Comparison of ENCODE assay signal across 8 cellular contexts in the genomic region with DNA sequence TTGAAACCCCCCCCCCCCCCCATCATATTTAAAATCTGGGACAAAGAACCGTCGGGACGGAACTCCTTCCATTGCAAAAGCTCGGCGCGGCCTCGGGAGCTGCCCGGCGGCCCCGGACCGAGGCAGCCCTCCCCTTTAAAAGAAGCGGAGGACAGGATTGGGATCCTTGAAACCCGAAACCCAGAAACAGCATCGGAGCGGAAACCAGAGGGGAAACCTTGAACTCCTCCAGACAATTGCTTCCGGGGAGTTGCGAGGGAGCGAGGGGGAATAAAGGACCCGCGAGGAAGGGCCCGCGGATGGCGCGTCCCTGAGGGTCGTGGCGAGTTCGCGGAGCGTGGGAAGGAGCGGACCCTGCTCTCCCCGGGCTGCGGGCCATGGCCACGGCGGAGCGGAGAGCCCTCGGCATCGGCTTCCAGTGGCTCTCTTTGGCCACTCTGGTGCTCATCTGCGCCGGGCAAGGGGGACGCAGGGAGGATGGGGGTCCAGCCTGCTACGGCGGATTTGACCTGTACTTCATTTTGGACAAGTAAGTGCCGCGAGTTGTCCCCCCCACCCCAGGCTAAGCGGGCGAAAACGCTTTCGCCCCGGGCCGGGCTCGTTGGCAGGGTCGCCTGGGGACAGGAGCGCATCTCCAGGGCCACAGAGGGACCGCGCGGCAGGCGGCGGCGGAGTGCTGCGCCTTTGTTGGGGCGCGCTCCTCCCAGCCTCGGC.
DNase-seq lines count a peak whose midpoint lies in the region; ATAC-seq, FAIRE-seq and TF ChIP-seq lines count a peak whose summit lies in the region.

A gene (plus strand): TSS at position 57 of the 714 bp plus-strand sequence. CDS start 321 bp downstream, at position 378.

- H3K27ac Mint-ChIP-seq in dendritic cell treated with granulocyte-macrophage colony-stimulating factor and Interleukin-4, amounts not matched to agents 40 ng/mL and 50 ng/mL, for 4 days: peak within 1 kb of the TSS; percentile 35

- no peaks in the 10 kb centered on the region for H3K36me3 Mint-ChIP-seq in dendritic cell treated with granulocyte-macrophage colony-stimulating factor and Interleukin-4, amounts not matched to agents 40 ng/mL and 50 ng/mL, for 4 days (ENCODE audit: low read depth)

- peak within 1 kb of the TSS; percentile 37 for H3K27ac ChIP-seq in KOPT-K1 (ENCODE audit: low read depth, low read length, poor library complexity, severe bottlenecking)

- TF ChIP-seq CTCF in D721Med (IDR thresholded peaks at IDR 0.05; ENCODE audit: insufficient read depth, missing control alignments): no peak

- H3K36me3 ChIP-seq in KOPT-K1 (ENCODE audit: insufficient read depth, low read length): no peaks in the 10 kb centered on the region

- peak; percentile 82 for ATAC-seq in SK-N-SH treated with all-trans-retinoic acid at 6 μM for 48 hours
- peak; percentile 22 for ATAC-seq in stimulated activated naive CD8-positive, alpha-beta T cell treated with anti-CD3 and anti-CD28 coated beads, Interleukin-15, Interleukin-2, amounts not matched to agents 100 U/mL and 50 U/mL, for 24 hours
- no peak for ATAC-seq in GM19328 (IDR thresholded peaks at IDR 0.05; ENCODE audit: unreplicated experiment)
- no peak for ATAC-seq in GM21717 (IDR thresholded peaks at IDR 0.05; ENCODE audit: unreplicated experiment)

- FAIRE-seq in D721Med (lab: Jason Lieb, UNC): no peak

- H3K4me3 Mint-ChIP-seq in dendritic cell treated with granulocyte-macrophage colony-stimulating factor and Interleukin-4, amounts not matched to agents 40 ng/mL and 50 ng/mL, for 4 days: peak within 1 kb of the TSS; percentile 77

- H3K4me1 Mint-ChIP-seq in dendritic cell treated with granulocyte-macrophage colony-stimulating factor and Interleukin-4, amounts not matched to agents 40 ng/mL and 50 ng/mL, for 4 days (ENCODE audit: low read depth): peaks cover 27% of the 10 kb centered on the region

- DNase-seq in D721Med (ENCODE audit: insufficient read length, low spot score) (peak; percentile 34), left kidney (ENCODE audit: low read depth, low spot score) (peak; percentile 95)
- DNase-seq in stimulated activated naive CD8-positive, alpha-beta T cell treated with anti-CD3 and anti-CD28 coated beads, Interleukin-15, Interleukin-2, amounts not matched to agents 100 U/mL and 50 U/mL, for 24 hours: peak; percentile 27

- H3K9me3 Mint-ChIP-seq in dendritic cell treated with granulocyte-macrophage colony-stimulating factor and Interleukin-4, amounts not matched to agents 40 ng/mL and 50 ng/mL, for 4 days: no peaks in the 10 kb centered on the region

- peaks cover 64% of the 10 kb centered on the region for H3K27me3 Mint-ChIP-seq in dendritic cell treated with granulocyte-macrophage colony-stimulating factor and Interleukin-4, amounts not matched to agents 40 ng/mL and 50 ng/mL, for 4 days

- intact Hi-C loops in dendritic cell treated with granulocyte-macrophage colony-stimulating factor and Interleukin-4, amounts not matched to agents 40 ng/mL and 50 ng/mL, for 4 days (cut with micrococcal nuclease): loop anchor here (2.0 kb wide), 1 partner anchor 68 kb away; no protein-coding TSS in a partner anchor

- no peaks in the 10 kb centered on the region for H3K9me3 ChIP-seq in KOPT-K1 (ENCODE audit: insufficient read depth, low read length, poor library complexity, severe bottlenecking)

TF ChIP-seq in SK-N-SH treated with all-trans-retinoic acid at 6 μM for 48 hours, 23 proteins besides CTCF, POLR2A, EP300 and RAD21:
- no peak for TF ChIP-seq ISL1 (CRISPR knock-in tag; IDR thresholded peaks at IDR 0.05)
- 0 out of 2 replicates have a peak, but pooled peaks have one; percentile 43 for TF ChIP-seq GLIS3 (CRISPR knock-in tag; IDR thresholded peaks at IDR 0.05)
- TF ChIP-seq, protein P1, sequence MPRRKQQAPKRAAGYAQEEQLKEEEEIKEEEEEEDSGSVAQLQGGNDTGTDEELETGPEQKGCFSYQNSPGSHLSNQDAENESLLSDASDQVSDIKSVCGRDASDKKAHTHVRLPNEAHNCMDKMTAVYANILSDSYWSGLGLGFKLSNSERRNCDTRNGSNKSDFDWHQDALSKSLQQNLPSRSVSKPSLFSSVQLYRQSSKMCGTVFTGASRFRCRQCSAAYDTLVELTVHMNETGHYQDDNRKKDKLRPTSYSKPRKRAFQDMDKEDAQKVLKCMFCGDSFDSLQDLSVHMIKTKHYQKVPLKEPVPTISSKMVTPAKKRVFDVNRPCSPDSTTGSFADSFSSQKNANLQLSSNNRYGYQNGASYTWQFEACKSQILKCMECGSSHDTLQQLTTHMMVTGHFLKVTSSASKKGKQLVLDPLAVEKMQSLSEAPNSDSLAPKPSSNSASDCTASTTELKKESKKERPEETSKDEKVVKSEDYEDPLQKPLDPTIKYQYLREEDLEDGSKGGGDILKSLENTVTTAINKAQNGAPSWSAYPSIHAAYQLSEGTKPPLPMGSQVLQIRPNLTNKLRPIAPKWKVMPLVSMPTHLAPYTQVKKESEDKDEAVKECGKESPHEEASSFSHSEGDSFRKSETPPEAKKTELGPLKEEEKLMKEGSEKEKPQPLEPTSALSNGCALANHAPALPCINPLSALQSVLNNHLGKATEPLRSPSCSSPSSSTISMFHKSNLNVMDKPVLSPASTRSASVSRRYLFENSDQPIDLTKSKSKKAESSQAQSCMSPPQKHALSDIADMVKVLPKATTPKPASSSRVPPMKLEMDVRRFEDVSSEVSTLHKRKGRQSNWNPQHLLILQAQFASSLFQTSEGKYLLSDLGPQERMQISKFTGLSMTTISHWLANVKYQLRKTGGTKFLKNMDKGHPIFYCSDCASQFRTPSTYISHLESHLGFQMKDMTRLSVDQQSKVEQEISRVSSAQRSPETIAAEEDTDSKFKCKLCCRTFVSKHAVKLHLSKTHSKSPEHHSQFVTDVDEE (CRISPR knock-in tag; IDR thresholded peaks at IDR 0.05): peak; percentile 40; the same call in 1 of the 2 replicates
TF ChIP-seq in SK-N-SH treated with all-trans-retinoic acid at 6 μM for 48 hours: peak in this region for 2.

Comparison
In these comparisons a context has a peak if more than half of its experiments do, and no peak if none do; other contexts are left out.
1. DNase-seq: peak in every context shown above with its lines; median percentile 95 in left kidney; 34 in D721Med; 27 in stimulated activated naive CD8-positive, alpha-beta T cell treated with anti-CD3 and anti-CD28 coated beads, Interleukin-15, Interleukin-2, amounts not matched to agents 100 U/mL and 50 U/mL, for 24 hours.
2. ATAC-seq: peak in SK-N-SH treated with all-trans-retinoic acid at 6 μM for 48 hours (single experiment) and stimulated activated naive CD8-positive, alpha-beta T cell treated with anti-CD3 and anti-CD28 coated beads, Interleukin-15, Interleukin-2, amounts not matched to agents 100 U/mL and 50 U/mL, for 24 hours (single experiment); none in GM19328 (single experiment) and GM21717 (single experiment).